Comparison of ENCODE assay signal across 27 cellular contexts in the genomic region with DNA sequence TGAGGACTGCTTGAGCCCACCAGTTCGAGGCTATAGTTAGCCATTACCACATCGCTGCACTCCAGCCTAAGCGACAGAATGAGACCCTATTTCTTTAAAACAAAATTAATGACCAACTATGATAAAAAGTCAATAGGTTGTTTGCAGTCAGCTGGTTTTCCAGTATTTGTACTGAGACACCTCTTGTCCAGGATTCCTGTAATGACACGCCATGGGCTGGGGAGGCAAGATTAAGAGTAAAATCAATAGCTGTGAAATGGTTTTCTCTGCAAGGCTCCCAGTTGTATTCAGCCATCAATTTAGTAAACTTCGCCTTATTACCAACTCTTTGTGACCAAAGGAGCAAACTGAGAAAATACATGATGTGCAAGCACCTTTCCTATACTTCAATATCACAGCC. TPM values are rescaled to one million over a fixed set of nuclear protein-coding genes. Genes with fewer than 3 reads are reported as not detected.
DNase-seq lines count a peak whose midpoint lies in the region; ATAC-seq and TF ChIP-seq lines count a peak whose summit lies in the region.
"Had no signal": no experiment of that assay in that cellular context is flagged by ENCODE, and none has a peak within 500 bp of the region (broad histone marks: within the 10 kb centered on the region; RNA-seq: fewer than 3 reads in every experiment).

No MANE protein-coding gene starts in this region.

- H3F3A ChIP-seq in GM23248 (ENCODE audit: insufficient read depth): peaks cover 34% of the 10 kb centered on the region

- no peak overlapping the region for H3K9ac ChIP-seq in GM23248
- H3K9ac ChIP-seq: neural progenitor cell, parathyroid adenoma had no signal

- H4K20me1 ChIP-seq in GM23248 (ENCODE audit: insufficient read depth): no peaks in the 10 kb centered on the region

- H3K79me2 ChIP-seq in GM23248 (ENCODE audit: insufficient read depth): peaks cover 95% of the 10 kb centered on the region

- ATAC-seq in activated CD8-positive, alpha-beta T cell treated with anti-CD3 and anti-CD28 coated beads for 36 hours: no peak
- ATAC-seq in activated CD8-positive, alpha-beta T cell treated with anti-CD3 and anti-CD28 coated beads, Interleukin-2, amount 10 ng/mL, durations not matched to agents 7 days and 5 days: no peak
- ATAC-seq: gastroesophageal sphincter, GM12878 had no signal

- peaks cover 35% of the 10 kb centered on the region for H3K36me3 Mint-ChIP-seq in activated CD8-positive, alpha-beta T cell treated with anti-CD3 and anti-CD28 coated beads for 36 hours (ENCODE audit: low read depth)
- H3K36me3 Mint-ChIP-seq in activated CD8-positive, alpha-beta T cell treated with anti-CD3 and anti-CD28 coated beads, Interleukin-2, amount 10 ng/mL, durations not matched to agents 7 days and 5 days (ENCODE audit: low read depth): peaks cover 49% of the 10 kb centered on the region
- peaks cover 13% of the 10 kb centered on the region for H3K36me3 Mint-ChIP-seq in progenitor cell of endocrine pancreas (ENCODE audit: insufficient read depth)

- H3K9me3 ChIP-seq in GM23248 (ENCODE audit: low read depth): no peaks in the 10 kb centered on the region
- H3K9me3 ChIP-seq: thyroid gland, vagina had no signal

- H3K4me1 Mint-ChIP-seq in activated CD8-positive, alpha-beta T cell treated with anti-CD3 and anti-CD28 coated beads for 36 hours (ENCODE audit: low read depth): peaks cover 86% of the 10 kb centered on the region
- peaks cover 76% of the 10 kb centered on the region for H3K4me1 Mint-ChIP-seq in activated CD8-positive, alpha-beta T cell treated with anti-CD3 and anti-CD28 coated beads, Interleukin-2, amount 10 ng/mL, durations not matched to agents 7 days and 5 days (ENCODE audit: low read depth)
- peaks cover 22% of the 10 kb centered on the region for H3K4me1 Mint-ChIP-seq in progenitor cell of endocrine pancreas (ENCODE audit: low read depth)

- CTCF ChIA-PET in activated CD8-positive, alpha-beta T cell treated with anti-CD3 and anti-CD28 coated beads for 36 hours (lab: Charles Lee): interaction anchor here (1.5 to 3.2 kb wide), 2 partner anchors 11 to 106 kb away, joined by 4 to 9 read pairs; no protein-coding TSS in a partner anchor
- CTCF ChIA-PET in activated CD8-positive, alpha-beta T cell treated with anti-CD3 and anti-CD28 coated beads, Interleukin-2, amount 10 ng/mL, durations not matched to agents 7 days and 5 days (lab: Charles Lee): interaction anchor here (1.0 kb wide), 1 partner anchor 102 kb away, joined by 3 read pairs; no protein-coding TSS in a partner anchor

- peaks cover 10% of the 10 kb centered on the region; the same call in 1 of the 2 replicates for H3K36me3 ChIP-seq in GM23248 (ENCODE audit: low read depth)
- H3K36me3 ChIP-seq: breast epithelium, neural progenitor cell, thyroid gland had no signal

- no peaks in the 10 kb centered on the region for H3K27me3 ChIP-seq in GM23248 (replicated peaks; ENCODE audit: insufficient read depth)
- H3K27me3 ChIP-seq: breast epithelium, gastroesophageal sphincter, neural progenitor cell, thyroid gland, vagina had no signal

- H3K4me1 ChIP-seq in GM23248 (ENCODE audit: insufficient read depth): peaks cover 39% of the 10 kb centered on the region
- H3K4me1 ChIP-seq: breast epithelium, parathyroid adenoma had no signal

- no peak overlapping the region for H3K4me3 ChIP-seq in GM23248
- H3K4me3 ChIP-seq: breast epithelium, gastroesophageal sphincter, GM12878, neural progenitor cell, thyroid gland, vagina had no signal

- H3K27ac Mint-ChIP-seq in activated CD8-positive, alpha-beta T cell treated with anti-CD3 and anti-CD28 coated beads for 36 hours: peak overlapping the region; percentile 55
- H3K27ac Mint-ChIP-seq in activated CD8-positive, alpha-beta T cell treated with anti-CD3 and anti-CD28 coated beads, Interleukin-2, amount 10 ng/mL, durations not matched to agents 7 days and 5 days: no peak overlapping the region
- H3K27ac Mint-ChIP-seq in progenitor cell of endocrine pancreas: peak overlapping the region; percentile 58
- H3K27ac Mint-ChIP-seq: activated CD4-positive, alpha-beta T cell treated with anti-CD3 and anti-CD28 coated beads, Interleukin-2, amount 10 ng/mL, durations not matched to agents 24 days and 14 days; neural progenitor cell had no signal

- TF ChIP-seq CTCF in activated CD8-positive, alpha-beta T cell treated with anti-CD3 and anti-CD28 coated beads for 36 hours (IDR thresholded peaks at IDR 0.05): no peak
- no peak for TF ChIP-seq CTCF in progenitor cell of endocrine pancreas (IDR thresholded peaks at IDR 0.05; ENCODE audit: unreplicated experiment)

- H3K9me3 Mint-ChIP-seq in activated CD8-positive, alpha-beta T cell treated with anti-CD3 and anti-CD28 coated beads for 36 hours: peaks cover 2% of the 10 kb centered on the region
- H3K9me3 Mint-ChIP-seq in activated CD8-positive, alpha-beta T cell treated with anti-CD3 and anti-CD28 coated beads, Interleukin-2, amount 10 ng/mL, durations not matched to agents 7 days and 5 days (ENCODE audit: insufficient read depth): no peaks in the 10 kb centered on the region
- H3K9me3 Mint-ChIP-seq in progenitor cell of endocrine pancreas (ENCODE audit: low read depth): peaks cover 3% of the 10 kb centered on the region
- H3K9me3 Mint-ChIP-seq: activated CD4-positive, alpha-beta T cell treated with anti-CD3 and anti-CD28 coated beads, Interleukin-2, amount 10 ng/mL, durations not matched to agents 24 days and 14 days; activated naive CD4-positive, alpha-beta T cell treated with anti-CD3 and anti-CD28 coated beads, Interleukin-2, amount 50 U/mL, for 24 hours had no signal

- no peaks in the 10 kb centered on the region for H3K27me3 Mint-ChIP-seq in activated CD8-positive, alpha-beta T cell treated with anti-CD3 and anti-CD28 coated beads for 36 hours
- no peaks in the 10 kb centered on the region for H3K27me3 Mint-ChIP-seq in activated CD8-positive, alpha-beta T cell treated with anti-CD3 and anti-CD28 coated beads, Interleukin-2, amount 10 ng/mL, durations not matched to agents 7 days and 5 days (ENCODE audit: low read depth)
- H3K27me3 Mint-ChIP-seq in progenitor cell of endocrine pancreas: no peaks in the 10 kb centered on the region
- H3K27me3 Mint-ChIP-seq: activated CD4-positive, alpha-beta T cell treated with anti-CD3 and anti-CD28 coated beads, Interleukin-2, amount 10 ng/mL, durations not matched to agents 24 days and 14 days; activated naive CD4-positive, alpha-beta T cell treated with anti-CD3 and anti-CD28 coated beads, Interleukin-2, amount 50 U/mL, for 24 hours; CD4-positive, CD25-positive, alpha-beta regulatory T cell had no signal

- intact Hi-C loops in activated CD8-positive, alpha-beta T cell treated with anti-CD3 and anti-CD28 coated beads for 36 hours (cut with micrococcal nuclease): no loop called here

- no peak for DNase-seq in activated CD8-positive, alpha-beta T cell treated with anti-CD3 and anti-CD28 coated beads for 36 hours
- no peak for DNase-seq in activated CD8-positive, alpha-beta T cell treated with anti-CD3 and anti-CD28 coated beads, Interleukin-2, amount 10 ng/mL, durations not matched to agents 7 days and 5 days
- DNase-seq in GM23248 (no peak), epithelial cell of prostate (ENCODE audit: low read depth, low spot score) (no peak), progenitor cell of endocrine pancreas (ENCODE audit: low spot score, unreplicated experiment) (no peak), activated gamma-delta T cell treated with Interleukin-2 at 50 U/mL for 16 hours (no peak), OCI-M1 (lab: John Stamatoyannopoulos, UW) (no peak), DMS53 (lab: John Stamatoyannopoulos, UW) (no peak)
- DNase-seq: activated CD4-positive, alpha-beta T cell treated with anti-CD3 and anti-CD28 coated beads, Interleukin-2, amount 10 ng/mL, durations not matched to agents 24 days and 14 days; CD4-positive, CD25-positive, alpha-beta regulatory T cell; DMS 273 treated with DMSO at 0.1 percent for 48 hours; hippocampal formation; NCI-H1436 treated with DMSO at 0.1 percent for 48 hours; NCI-H2081 treated with DMSO at 0.1 percent for 48 hours; NCI-H226; NCI-H69; small intestine; SW 1271; T-helper 9 cell; thyroid gland had no signal

- no peak overlapping the region for H2AFZ ChIP-seq in GM23248
- H2AFZ ChIP-seq: neural progenitor cell, parathyroid adenoma had no signal

- peak overlapping the region; percentile 54 for H3K4me2 ChIP-seq in GM23248 (ENCODE audit: unreplicated experiment)
- H3K4me2 ChIP-seq: neural progenitor cell had no signal

- H3K27ac ChIP-seq in GM23248 (peak overlapping the region; percentile 86), epithelial cell of prostate (peak overlapping the region; percentile 64)
- H3K27ac ChIP-seq: breast epithelium, neural progenitor cell, parathyroid adenoma, thyroid gland, vagina had no signal

- H3K9me2 ChIP-seq in GM23248 (ENCODE audit: insufficient read depth): no peaks in the 10 kb centered on the region

- 95 to 96% methylated on average over 5 of the region's 5 CpGs for WGBS in GM23248 (ENCODE audit: low coverage in 1 of 2, low lambda C conversion rate in 2 of 2, missing lambda C conversion rate in 2 of 2), 2 experiments

- in situ Hi-C loops in GM23248 (cut with MboI): no loop called here

- H3K4me3 Mint-ChIP-seq in activated CD8-positive, alpha-beta T cell treated with anti-CD3 and anti-CD28 coated beads for 36 hours: no peak overlapping the region
- H3K4me3 Mint-ChIP-seq in activated CD8-positive, alpha-beta T cell treated with anti-CD3 and anti-CD28 coated beads, Interleukin-2, amount 10 ng/mL, durations not matched to agents 7 days and 5 days: no peak overlapping the region
- no peak overlapping the region for H3K4me3 Mint-ChIP-seq in progenitor cell of endocrine pancreas (ENCODE audit: low read depth)
- H3K4me3 Mint-ChIP-seq: activated CD4-positive, alpha-beta T cell treated with anti-CD3 and anti-CD28 coated beads, Interleukin-2, amount 10 ng/mL, durations not matched to agents 24 days and 14 days; neural progenitor cell had no signal

- POLR2A ChIA-PET in activated CD8-positive, alpha-beta T cell treated with anti-CD3 and anti-CD28 coated beads for 36 hours (lab: Charles Lee): interaction anchor here (0.8 to 1.3 kb wide), 5 partner anchors 10 to 182 kb away, joined by 3 to 4 read pairs (median 3); no protein-coding TSS in a partner anchor
- POLR2A ChIA-PET in activated CD8-positive, alpha-beta T cell treated with anti-CD3 and anti-CD28 coated beads, Interleukin-2, amount 10 ng/mL, durations not matched to agents 7 days and 5 days (lab: Charles Lee): no interaction called here

RNA-seq across cellular contexts. Expression of a gene that starts 29.5 kb away (rescaled TPM):
- 100 to 1,000 TPM; 118 TPM for total RNA-seq in activated CD8-positive, alpha-beta T cell treated with anti-CD3 and anti-CD28 coated beads for 36 hours
- total RNA-seq in activated CD8-positive, alpha-beta T cell treated with anti-CD3 and anti-CD28 coated beads, Interleukin-2, amount 10 ng/mL, durations not matched to agents 7 days and 5 days: 100 to 1,000 TPM; 140 to 151 TPM
- total RNA-seq in GM23248 (2014; rRNA removed; shearing (Covaris generic)): 56.7 and 72.4 TPM in 2 replicates
- polyA plus RNA-seq in GM23248 (2016; fragmentation: Nextera tagmentation; extraction: Ambion mirVana): 10.8 and 11.1 TPM in 2 replicates
- 105 and 113 TPM in 2 replicates for total RNA-seq in progenitor cell of endocrine pancreas
